13 cellular contexts compared by ENCODE assay signal in the genomic region with DNA sequence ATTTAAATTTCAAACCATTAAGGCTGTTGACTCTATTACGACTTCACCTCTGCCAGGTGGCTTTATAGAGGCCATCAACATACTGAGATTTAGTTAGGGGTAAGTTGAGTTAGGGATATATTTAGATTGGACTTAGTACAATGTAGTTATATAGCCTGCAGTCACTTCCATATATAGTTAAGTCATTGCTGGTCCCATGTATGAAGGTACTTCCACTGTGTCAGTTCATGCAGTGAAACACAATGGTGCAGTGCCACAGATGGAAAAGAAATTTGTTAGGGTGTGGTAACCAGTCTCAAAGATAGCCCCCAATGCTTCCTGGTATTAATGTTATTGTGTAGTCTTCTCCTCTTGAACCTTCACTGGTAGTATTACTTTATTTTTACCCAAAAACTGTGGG. TPM values are rescaled to one million over a fixed set of nuclear protein-coding genes. Genes with fewer than 3 reads are reported as not detected.
A peak's percentile ranks its signal among the peaks of the same experiment; 100 is the strongest.
DNase-seq lines count a peak whose midpoint lies in the region; ATAC-seq and TF ChIP-seq lines count a peak whose summit lies in the region.
"Had no signal": no experiment of that assay in that cellular context is flagged by ENCODE, and none has a peak within 500 bp of the region (broad histone marks: within the 10 kb centered on the region; RNA-seq: fewer than 3 reads in every experiment).

No MANE protein-coding gene starts in this region.

- H3K79me2 ChIP-seq in hepatocyte, result no peaks in the 10 kb centered on the region

- in situ Hi-C loops in G401 (cut with HindIII; ENCODE audit: low sequenced_read_pairs), result no loop called here

- H3K4me1 ChIP-seq in cardiac muscle cell (ENCODE audit: low read depth) (peaks cover 26% of the 10 kb centered on the region), hepatocyte (ENCODE audit: insufficient read depth) (peaks cover 6% of the 10 kb centered on the region), vagina (peaks cover 23% of the 10 kb centered on the region)

- H3K9me3 Mint-ChIP-seq in stimulated activated naive B cell treated with anti-CD40 and anti-IgM and Interleukin-4, amounts not matched to agents 10 μg/mL and 1 μg/mL and 100 μg/mL, for 72 hours, result no peaks in the 10 kb centered on the region

- H2AFZ ChIP-seq in hepatocyte, result no peak overlapping the region

- H3K4me2 ChIP-seq in hepatocyte, result peak overlapping the region; percentile 45

- no peaks in the 10 kb centered on the region for H4K20me1 ChIP-seq in hepatocyte (ENCODE audit: insufficient read depth, poor library complexity, severe bottlenecking)

- H3K36me3 ChIP-seq in cardiac muscle cell, result no peaks in the 10 kb centered on the region
- H3K36me3 ChIP-seq in hepatocyte (replicated peaks; ENCODE audit: insufficient read depth, low read depth), result no peaks in the 10 kb centered on the region
- no peaks in the 10 kb centered on the region for H3K36me3 ChIP-seq in vagina

- TF ChIP-seq CTCF in cardiac muscle cell (IDR thresholded peaks at IDR 0.05; ENCODE audit: low read depth, low read length), result no peak
- TF ChIP-seq CTCF in VCaP (conservative IDR thresholded peaks at IDR 0.05), result no peak
- TF ChIP-seq CTCF in hepatocyte (IDR thresholded peaks at IDR 0.05; ENCODE audit: poor library complexity), result no peak
- no peak for TF ChIP-seq CTCF in vagina (IDR thresholded peaks at IDR 0.05)

- DNase-seq in cardiac muscle cell (ENCODE audit: low read depth in 1 of 2, low spot score in 1 of 2) (no peak), cardiac septum (ENCODE audit: low spot score) (no peak), hepatocyte (ENCODE audit: low spot score) (no peak), vagina (ENCODE audit: extremely low spot score in 2 of 2) (no peak), G401 (ENCODE audit: low spot score) (no peak)
- DNase-seq in stimulated activated naive B cell treated with anti-CD40 and anti-IgM and Interleukin-4, amounts not matched to agents 10 μg/mL and 1 μg/mL and 100 μg/mL, for 72 hours, result no peak
- DNase-seq in stimulated activated naive CD4-positive, alpha-beta T cell treated with Interleukin-2 at 50 U/mL for 16 hours (lab: John Stamatoyannopoulos, UW), result no peak
- DNase-seq: DMS53, NCI-H1417 treated with DMSO at 0.1 percent for 48 hours, NCI-H2029 treated with DMSO at 0.1 percent for 48 hours, NCI-H510A treated with DMSO at 0.1 percent for 48 hours had no signal

- peak overlapping the region; percentile 84 for H3K27ac ChIP-seq in cardiac muscle cell
- H3K27ac ChIP-seq in VCaP, result peak overlapping the region; percentile 71; the same call in 1 of the 2 replicates
- H3K27ac ChIP-seq in hepatocyte, result peak overlapping the region; percentile 77
- H3K27ac ChIP-seq in vagina, result peak overlapping the region; percentile 56

- peaks cover 0 to 6% of the 10 kb centered on the region in 2 donors for H3K36me3 Mint-ChIP-seq in stimulated activated naive B cell treated with anti-CD40 and anti-IgM and Interleukin-4, amounts not matched to agents 10 μg/mL and 1 μg/mL and 100 μg/mL, for 72 hours

- peaks cover 0 to 7% of the 10 kb centered on the region in 2 donors for H3K4me1 Mint-ChIP-seq in stimulated activated naive B cell treated with anti-CD40 and anti-IgM and Interleukin-4, amounts not matched to agents 10 μg/mL and 1 μg/mL and 100 μg/mL, for 72 hours

- no peak for TF ChIP-seq POLR2A in vagina (IDR thresholded peaks at IDR 0.05)

- H3K9me2 ChIP-seq in hepatocyte (replicated peaks; ENCODE audit: insufficient read depth), result no peaks in the 10 kb centered on the region

- 85% methylated on average over 1 of the region's 1 CpG for WGBS in hepatocyte (ENCODE audit: low lambda C conversion rate, missing lambda C conversion rate)

- H3K9me3 ChIP-seq in cardiac muscle cell (ENCODE audit: low read depth), result no peaks in the 10 kb centered on the region
- H3K9me3 ChIP-seq in hepatocyte (ENCODE audit: low read depth), result no peaks in the 10 kb centered on the region
- H3K9me3 ChIP-seq in vagina, result no peaks in the 10 kb centered on the region

- intact Hi-C loops in cardiac septum (cut with DNase I), result no loop called here
- intact Hi-C loops in vagina (cut with DNase I), result no loop called here

- H3K4me3 Mint-ChIP-seq in stimulated activated naive B cell treated with anti-CD40 and anti-IgM and Interleukin-4, amounts not matched to agents 10 μg/mL and 1 μg/mL and 100 μg/mL, for 72 hours, result no peak overlapping the region

- no peak overlapping the region for H3K4me3 ChIP-seq in cardiac muscle cell
- H3K4me3 ChIP-seq in hepatocyte, result no peak overlapping the region
- H3K4me3 ChIP-seq in vagina, result no peak overlapping the region
- H3K4me3 ChIP-seq: GM12878 had no signal

- no peak overlapping the region for H3K27ac Mint-ChIP-seq in stimulated activated naive B cell treated with anti-CD40 and anti-IgM and Interleukin-4, amounts not matched to agents 10 μg/mL and 1 μg/mL and 100 μg/mL, for 72 hours

- ATAC-seq in stimulated activated naive B cell treated with anti-CD40 and anti-IgM and Interleukin-4, amounts not matched to agents 10 μg/mL and 1 μg/mL and 100 μg/mL, for 72 hours (replicated peaks), result no peak
- ATAC-seq: GM12878 had no signal

- H3K27me3 Mint-ChIP-seq in stimulated activated naive B cell treated with anti-CD40 and anti-IgM and Interleukin-4, amounts not matched to agents 10 μg/mL and 1 μg/mL and 100 μg/mL, for 72 hours, result no peaks in the 10 kb centered on the region

- H3K27me3 ChIP-seq in cardiac muscle cell (no peaks in the 10 kb centered on the region), hepatocyte (no peaks in the 10 kb centered on the region), vagina (no peaks in the 10 kb centered on the region)

RNA-seq across cellular contexts. Expression of a gene that starts 12.6 kb away (rescaled TPM):
- total RNA-seq in cardiac muscle cell, result 34.2 and 63.6 TPM in 2 replicates
- polyA plus RNA-seq in cardiac muscle cell, result 103 and 152 TPM in 2 replicates
- total RNA-seq in cardiac septum, result 13.5 TPM
- total RNA-seq in hepatocyte, result 173 and 196 TPM in 2 replicates
- polyA plus RNA-seq in hepatocyte, result 157 and 164 TPM in 2 replicates
- total RNA-seq in vagina, result 13.8 TPM
- not detected in 2 replicates for total RNA-seq in G401 (2014; rRNA removed; shearing (Covaris generic))

Comparison
In these comparisons a context has a peak if more than half of its experiments do, and no peak if none do; other contexts are left out.
1. RNA of a gene that starts 12.6 kb away (total RNA-seq): 173 to 196 TPM in hepatocyte, 34.2 to 63.6 TPM in cardiac muscle cell, 13.8 TPM in vagina (single experiment) and 13.5 TPM in cardiac septum (single experiment); not detected in G401; every median in the first group is over 10 times any median in the second.
2. Peak in every context shown above with its lines, with median percentiles within 50 percentile points of each other: H3K27ac ChIP-seq.